ENCODE assay signal across 15 cellular contexts in the genomic region with DNA sequence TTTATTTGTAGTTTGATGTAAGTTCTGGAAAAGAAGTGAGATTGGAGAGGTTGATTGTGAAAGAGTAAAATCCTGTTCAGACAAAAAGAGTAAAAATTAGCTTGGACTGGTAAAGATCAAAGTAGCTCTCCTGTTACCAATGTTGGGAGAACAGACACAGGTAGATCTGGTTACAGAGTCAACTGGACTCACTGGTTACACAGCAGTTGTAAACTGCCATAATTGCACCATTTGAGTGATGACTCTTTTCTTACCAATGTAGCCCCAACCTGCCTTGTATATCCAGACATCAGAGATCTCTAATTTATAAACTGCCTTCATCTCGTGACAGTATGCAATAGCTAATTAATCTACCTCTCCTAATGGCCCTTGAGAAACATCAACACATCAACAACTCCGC.
"Had no signal": no experiment of that assay in that cellular context is flagged by ENCODE, and none has a peak within 500 bp of the region (broad histone marks: within the 10 kb centered on the region; RNA-seq: fewer than 3 reads in every experiment).

No MANE protein-coding gene starts in this region.

- H3K27me3 ChIP-seq: vagina had no signal

- H3K36me3 ChIP-seq: tibial nerve, vagina had no signal

- DNase-seq: activated CD4-positive, alpha-beta T cell treated with anti-CD3 and anti-CD28 coated beads, Interleukin-2, amount 50 U/mL, for 1 hour; activated CD8-positive, alpha-beta memory T cell treated with anti-CD3 and anti-CD28 coated beads for 24 hours; activated naive CD8-positive, alpha-beta T cell treated with anti-CD3 and anti-CD28 coated beads for 36 hours; cortex of kidney; effector memory CD4-positive, alpha-beta T cell; foreskin keratinocyte; glutamatergic neuron; kidney glomerular epithelial cell; nucleus accumbens; stimulated activated CD4-positive, alpha-beta T cell treated with anti-CD3 and anti-CD28 coated beads, Interleukin-15, amount 100 ng/mL, for 24 hours; stimulated activated CD4-positive, alpha-beta T cell treated with anti-CD3 and anti-CD28 coated beads, Interleukin-4, amount 100 ng/mL, for 1 hour; stimulated activated naive CD4-positive, alpha-beta T cell had no signal

- H3K9me3 ChIP-seq: tibial nerve, vagina had no signal

- ATAC-seq: foreskin keratinocyte had no signal

- H3K4me3 ChIP-seq: skin epidermis, tibial nerve, vagina had no signal

- H3K4me1 ChIP-seq: foreskin keratinocyte had no signal

- H3K27ac ChIP-seq: foreskin keratinocyte, skin epidermis, tibial nerve, vagina had no signal
